Comparison of ENCODE assay signal across 7 cellular contexts in the genomic region with DNA sequence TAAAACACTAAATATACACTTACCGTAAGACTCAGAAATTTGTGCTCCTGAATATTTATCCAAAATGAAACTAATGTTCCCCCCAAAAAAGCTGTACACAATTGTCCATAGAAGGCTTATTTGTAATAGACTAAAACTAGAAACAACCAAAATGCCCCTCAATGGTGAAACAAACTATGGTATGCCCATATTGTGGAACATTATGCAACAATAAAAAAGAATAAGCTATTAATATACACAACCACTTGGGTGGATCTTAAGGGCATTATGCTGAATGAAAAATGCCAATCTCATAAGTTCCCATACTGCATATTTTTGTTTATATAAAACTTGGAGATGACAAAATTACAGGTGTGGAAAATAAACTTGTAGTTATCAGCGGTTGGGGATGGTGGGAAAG.
"Had no signal": no experiment of that assay in that cellular context is flagged by ENCODE, and none has a peak within 500 bp of the region (broad histone marks: within the 10 kb centered on the region; RNA-seq: fewer than 3 reads in every experiment).

No MANE protein-coding gene starts in this region.

- H3K36me3 ChIP-seq: HAP-1 had no signal

- H3K4me2 ChIP-seq: GM23338 had no signal

- DNase-seq: H7, HFFc6, IMR-90 had no signal

- H2AFZ ChIP-seq: GM23338 had no signal

- ATAC-seq: GM23338, HCT116, K562 had no signal

- H3K9me3 ChIP-seq: HAP-1 had no signal

- H3K4me3 Mint-ChIP-seq: GM23338, HFFc6 had no signal

- H3K4me3 ChIP-seq: GM23338, HAP-1, K562 had no signal

- FAIRE-seq: K562 had no signal

- H3K27ac Mint-ChIP-seq: GM23338, HFFc6 had no signal
